19 cellular contexts compared by ENCODE assay signal in genomic region chr22:20761536-20761935, GRCh38. TPM values are rescaled to one million over a fixed set of nuclear protein-coding genes. Genes with fewer than 3 reads are reported as not detected.
"Had no signal": no experiment of that assay in that cellular context is flagged by ENCODE, and none has a peak within 500 bp of the region (broad histone marks: within the 10 kb centered on the region; RNA-seq: fewer than 3 reads in every experiment).

No MANE protein-coding gene starts in this region.

- H3K9me3 ChIP-seq: transverse colon had no signal

- H3K4me1 Mint-ChIP-seq: activated B cell treated with CpG ODN at 0.5 μM for 24 hours; activated CD4-positive, alpha-beta T cell treated with anti-CD3 and anti-CD28 coated beads, Interleukin-2, amount 10 ng/mL, durations not matched to agents 7 days and 5 days; nephron had no signal

- H3K4me3 Mint-ChIP-seq: activated B cell treated with CpG ODN at 0.5 μM for 24 hours; activated CD4-positive, alpha-beta T cell treated with anti-CD3 and anti-CD28 coated beads, Interleukin-2, amount 10 ng/mL, durations not matched to agents 7 days and 5 days; activated naive CD8-positive, alpha-beta T cell; immature natural killer cell; nephron had no signal

- H3K4me3 ChIP-seq: dorsolateral prefrontal cortex, skin epidermis, transverse colon had no signal

- H3K27me3 Mint-ChIP-seq: activated B cell treated with CpG ODN at 0.5 μM for 24 hours; activated CD4-positive, alpha-beta T cell treated with anti-CD3 and anti-CD28 coated beads, Interleukin-2, amount 10 ng/mL, durations not matched to agents 7 days and 5 days; activated naive CD8-positive, alpha-beta T cell had no signal

- FAIRE-seq: TTC549 had no signal

- H3K27ac Mint-ChIP-seq: activated B cell treated with CpG ODN at 0.5 μM for 24 hours; activated CD4-positive, alpha-beta T cell treated with anti-CD3 and anti-CD28 coated beads, Interleukin-2, amount 10 ng/mL, durations not matched to agents 7 days and 5 days; activated naive CD8-positive, alpha-beta T cell had no signal

- H3K9me3 Mint-ChIP-seq: activated B cell treated with CpG ODN at 0.5 μM for 24 hours; activated CD4-positive, alpha-beta T cell treated with anti-CD3 and anti-CD28 coated beads, Interleukin-2, amount 10 ng/mL, durations not matched to agents 7 days and 5 days; immature natural killer cell; nephron had no signal

- H3K4me1 ChIP-seq: transverse colon had no signal

- DNase-seq: activated B cell treated with CpG ODN at 0.5 μM for 24 hours; activated CD4-positive, alpha-beta T cell treated with anti-CD3 and anti-CD28 coated beads, Interleukin-2, amount 10 ng/mL, durations not matched to agents 7 days and 5 days; activated gamma-delta T cell treated with Interleukin-2 at 50 U/mL for 16 hours; aorta; dorsolateral prefrontal cortex; head of caudate nucleus; immature natural killer cell; mesendoderm; nucleus accumbens; stimulated activated CD4-positive, alpha-beta T cell treated with anti-CD3 and anti-CD28 coated beads, Interleukin-4, amount 100 ng/mL, for 24 hours; stimulated activated naive CD4-positive, alpha-beta T cell; transverse colon had no signal

- H3K27ac ChIP-seq: skin epidermis, transverse colon had no signal

- H3K27me3 ChIP-seq: dorsolateral prefrontal cortex, transverse colon had no signal

RNA-seq across cellular contexts. Expression of gene SERPIND1, which starts 12.4 kb away (rescaled TPM):
- total RNA-seq: activated B cell treated with CpG ODN at 0.5 μM for 24 hours; activated CD4-positive, alpha-beta T cell treated with anti-CD3 and anti-CD28 coated beads, Interleukin-2, amount 10 ng/mL, durations not matched to agents 7 days and 5 days; lower leg skin; posterior vena cava; T-helper 2 cell treated with Interferon-gamma antibody and Interleukin-4, amounts not matched to agents 100 ng/mL and 5 ng/mL, for 36 hours; transverse colon had no signal
